Comparison of ENCODE assay signal across 21 cellular contexts in the genomic region with DNA sequence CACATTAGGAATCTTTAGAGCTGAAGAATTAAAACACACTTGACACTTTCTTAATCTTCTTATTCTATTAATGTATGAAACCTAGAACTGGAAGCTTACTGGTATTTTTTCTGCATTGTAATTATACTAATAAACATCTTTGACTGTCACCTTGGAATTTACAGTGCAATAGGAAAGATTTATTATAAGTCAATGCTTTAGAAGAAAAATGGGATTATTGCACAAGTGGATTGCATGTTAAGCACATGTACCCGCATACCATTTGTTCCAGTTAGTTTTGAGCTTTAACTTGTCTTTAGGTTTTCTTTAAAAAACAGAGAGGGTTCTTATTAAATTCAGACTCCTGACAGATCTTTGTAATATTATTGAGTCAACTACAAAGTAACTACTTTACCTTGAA.
"Had no signal": no experiment of that assay in that cellular context is flagged by ENCODE, and none has a peak within 500 bp of the region (broad histone marks: within the 10 kb centered on the region; RNA-seq: fewer than 3 reads in every experiment).

No MANE protein-coding gene starts in this region.

- DNase-seq: islet precursor cell; left ventricle myocardium inferior; mesendoderm; naive thymus-derived CD4-positive, alpha-beta T cell; ovary; small intestine; spleen; stimulated activated CD4-positive, alpha-beta T cell treated with anti-CD3 and anti-CD28 coated beads, Interleukin-2, amount 100 ng/mL, for 48 hours; stimulated activated CD4-positive, alpha-beta T cell treated with anti-CD3 and anti-CD28 coated beads, Interleukin-4, amount 100 ng/mL, for 4 hours; stimulated activated CD8-positive, alpha-beta memory T cell treated with anti-CD3 and anti-CD28 coated beads, Interleukin-4, amount 100 ng/mL, for 48 hours; stimulated activated naive CD4-positive, alpha-beta T cell treated with Interleukin-2 at 50 U/mL for 16 hours; stimulated activated naive CD8-positive, alpha-beta T cell treated with anti-CD3 and anti-CD28 coated beads, Interleukin-15, amount 100 ng/mL, for 72 hours; substantia nigra; uterus had no signal

- ATAC-seq: naive thymus-derived CD4-positive, alpha-beta T cell; natural killer cell treated with Interleukin-12 subunit alpha and Interleukin-12 subunit beta and Interleukin-15 and Interleukin-18, amount 100 ng/mL, for 72 hours; right cardiac atrium; sciatic nerve; stimulated activated memory B cell treated with anti-CD40 and anti-IgM and Interleukin-4, amounts not matched to agents 10 μg/mL and 1 μg/mL and 100 μg/mL, for 72 hours; stimulated activated naive CD8-positive, alpha-beta T cell treated with anti-CD3 and anti-CD28 coated beads, Interleukin-15, amount 100 ng/mL, for 72 hours had no signal

- H3K4me3 ChIP-seq: hepatocyte, left ventricle myocardium inferior, lung, ovary, spleen, tibial nerve, uterus had no signal
